In genomic region chr10:123143825-123144168, GRCh38 we compare ENCODE assay signal across 22 cellular contexts. TPM values are rescaled to one million over a fixed set of nuclear protein-coding genes. Genes with fewer than 3 reads are reported as not detected.
DNase-seq lines count a peak whose midpoint lies in the region; ATAC-seq, FAIRE-seq and TF ChIP-seq lines count a peak whose summit lies in the region.
"Had no signal": no experiment of that assay in that cellular context is flagged by ENCODE, and none has a peak within 500 bp of the region (broad histone marks: within the 10 kb centered on the region; RNA-seq: fewer than 3 reads in every experiment).

No MANE protein-coding gene starts in this region.

- H2BK20ac ChIP-seq in H9 (ENCODE audit: low read depth, low read length, poor library complexity, severe bottlenecking) (no peak overlapping the region), H1 (ENCODE audit: low read length) (no peak overlapping the region)

- POLR2A ChIA-PET in H1 (lab: Charles Lee; ENCODE audit: partially characterized antibody): interaction anchor here (4.2 kb wide), 1 partner anchor 10 kb away, joined by 31 read pairs; no protein-coding TSS in a partner anchor
- POLR2A ChIA-PET in CD4-positive, alpha-beta T cell (lab: Charles Lee): interaction anchor here (0.8 kb wide), 1 partner anchor 97 kb away, joined by 3 read pairs; no protein-coding TSS in a partner anchor

- peaks cover 60% of the 10 kb centered on the region for H3K4me1 Mint-ChIP-seq in activated T-cell treated with anti-CD3 and anti-CD28 coated beads, Interleukin-2, amount 50 U/mL, for 72 hours (ENCODE audit: low read depth)
- peaks cover 63% of the 10 kb centered on the region for H3K4me1 Mint-ChIP-seq in activated T-cell treated with anti-CD3 and anti-CD28 coated beads, Interleukin-2, amount 50 U/mL, for 4 hours (ENCODE audit: low read depth)
- peaks cover 35 to 69% of the 10 kb centered on the region in 2 experiments for H3K4me1 Mint-ChIP-seq in H9
- peaks cover 75% of the 10 kb centered on the region for H3K4me1 Mint-ChIP-seq in CD4-positive, alpha-beta T cell (ENCODE audit: low read depth)

- H2BK5ac ChIP-seq in H9 (ENCODE audit: insufficient read length, low read length) (no peak overlapping the region), H1 (ENCODE audit: low read depth, low read length) (no peak overlapping the region)

- no peaks in the 10 kb centered on the region for H3K9me3 ChIP-seq in H9 (ENCODE audit: control insufficient read depth, low read depth, low read length)
- H3K9me3 ChIP-seq in H1 (ENCODE audit: insufficient read depth in 2 of 2, low read depth in 1 of 2, low read length in 1 of 2): no peaks in the 10 kb centered on the region
- H3K9me3 ChIP-seq in CD4-positive, alpha-beta T cell (ENCODE audit: control insufficient read depth, low read length): no peaks in the 10 kb centered on the region
- no peaks in the 10 kb centered on the region for H3K9me3 ChIP-seq in vagina

- H3K4me1 ChIP-seq in H9 (ENCODE audit: insufficient read depth, low read length) (no peaks in the 10 kb centered on the region; the same call in 1 of the 2 replicates), H1 (replicated peaks in 1 of 4; ENCODE audit: control insufficient read depth in 3 of 4, insufficient read depth in 4 of 4, low read length in 3 of 4) (peaks cover 14 to 56% (median 34%) of the 10 kb centered on the region in 4 experiments), vagina (peaks cover 22% of the 10 kb centered on the region)

- no peak overlapping the region for H4K91ac ChIP-seq in H9 (ENCODE audit: insufficient read length, low read depth, low read length)
- no peak overlapping the region for H4K91ac ChIP-seq in H1 (replicated peaks; ENCODE audit: insufficient read length, low read length)

- peak overlapping the region; percentile 42 to 64 for H3K4me3 Mint-ChIP-seq in activated T-cell treated with anti-CD3 and anti-CD28 coated beads, Interleukin-2, amount 50 U/mL, for 72 hours
- H3K4me3 Mint-ChIP-seq in activated T-cell treated with anti-CD3 and anti-CD28 coated beads, Interleukin-2, amount 50 U/mL, for 4 hours: no peak overlapping the region
- H3K4me3 Mint-ChIP-seq in H9: peak overlapping the region in 1 of 2 experiments; percentile 70; a peak in 3 of 5 replicates
- no peak overlapping the region for H3K4me3 Mint-ChIP-seq in CD4-positive, alpha-beta T cell

- CTCF ChIA-PET in H1 (lab: Charles Lee; ENCODE audit: partially characterized antibody): interaction anchor here (0.7 to 5.1 kb wide), 7 partner anchors 10 to 823 kb away, joined by 3 to 35 read pairs (median 6); no protein-coding TSS in a partner anchor
- CTCF ChIA-PET in CD4-positive, alpha-beta T cell (lab: Charles Lee): interaction anchor here (2.6 kb wide), 1 partner anchor 10 kb away, joined by 9 read pairs; no protein-coding TSS in a partner anchor

- no peak overlapping the region for H3T11ph ChIP-seq in H9 (ENCODE audit: low read length)

- H2AK5ac ChIP-seq in H9 (ENCODE audit: insufficient read length, low read length) (no peak overlapping the region), H1 (ENCODE audit: low read depth, low read length) (no peak overlapping the region)

- H3K79me1 ChIP-seq in H9 (ENCODE audit: insufficient read depth, low read depth, low read length, poor library complexity, severe bottlenecking): no peaks in the 10 kb centered on the region
- no peaks in the 10 kb centered on the region for H3K79me1 ChIP-seq in H1 (ENCODE audit: low read depth, low read length)

- H3K23ac ChIP-seq in H9 (ENCODE audit: insufficient read length, low read depth, low read length): no peak overlapping the region
- no peak overlapping the region for H3K23ac ChIP-seq in H1 (ENCODE audit: insufficient read length)

- H3K79me2 ChIP-seq in H9 (ENCODE audit: insufficient read depth, low read length) (no peaks in the 10 kb centered on the region), H1 (ENCODE audit: control insufficient read depth in 1 of 2, insufficient read depth in 2 of 2, low read length in 2 of 2) (no peaks in the 10 kb centered on the region)

- TF ChIP-seq CTCF in H9 (conservative IDR thresholded peaks at IDR 0.05): no peak
- no peak for TF ChIP-seq CTCF in H1 (IDR thresholded peaks at IDR 0.05; ENCODE audit: control extremely low read depth in 1 of 3, insufficient read depth in 1 of 3, low read depth in 1 of 3, low read length in 3 of 3)
- no peak for TF ChIP-seq CTCF in CD4-positive, alpha-beta T cell (IDR thresholded peaks at IDR 0.05)
- TF ChIP-seq CTCF in vagina (IDR thresholded peaks at IDR 0.05): no peak

- peak overlapping the region in 1 of 4 experiments; percentile 51; a peak in 2 of 8 replicates for H3K4me3 ChIP-seq in H1 (ENCODE audit: extremely low read depth in 1 of 4, insufficient read depth in 2 of 4, low read depth in 3 of 4, low read length in 4 of 4)
- no peak overlapping the region for H3K4me3 ChIP-seq in vagina
- H3K4me3 ChIP-seq: PC-9 had no signal

- no CpG with 5 or more reads among the region's 10 CpGs for WGBS in H9 (ENCODE audit: extremely low coverage, insufficient read length, low lambda C conversion rate)
- 8% methylated on average over 10 of the region's 10 CpGs; no CpG with 5 or more reads in 1 of the 2 experiments for WGBS in H1 (ENCODE audit: extremely low coverage in 1 of 2, insufficient coverage in 1 of 2, insufficient read length in 1 of 2, insufficient replicate concordance in 2 of 2, low coverage in 1 of 2, low lambda C conversion rate in 2 of 2, missing lambda C conversion rate in 1 of 2), 2 experiments

- H3K27me3 Mint-ChIP-seq in activated T-cell treated with anti-CD3 and anti-CD28 coated beads, Interleukin-2, amount 50 U/mL, for 72 hours (ENCODE audit: low read depth): peaks cover 84% of the 10 kb centered on the region
- peaks cover 83% of the 10 kb centered on the region for H3K27me3 Mint-ChIP-seq in activated T-cell treated with anti-CD3 and anti-CD28 coated beads, Interleukin-2, amount 50 U/mL, for 4 hours (ENCODE audit: low read depth)
- H3K27me3 Mint-ChIP-seq in H9 (ENCODE audit: low read depth): peaks cover 100% of the 10 kb centered on the region
- H3K27me3 Mint-ChIP-seq in CD4-positive, alpha-beta T cell: peaks cover 85% of the 10 kb centered on the region

- no peak for ATAC-seq in activated T-cell treated with anti-CD3 and anti-CD28 coated beads, Interleukin-2, amount 50 U/mL, for 72 hours (replicated peaks in 1 of 2)
- no peak for ATAC-seq in activated T-cell treated with anti-CD3 and anti-CD28 coated beads, Interleukin-2, amount 50 U/mL, for 4 hours
- ATAC-seq in CD4-positive, alpha-beta T cell (ENCODE audit: poor library complexity): no peak
- ATAC-seq in GM18909 (IDR thresholded peaks at IDR 0.05; ENCODE audit: poor library complexity, unreplicated experiment): no peak

- H3K18ac ChIP-seq in H9 (ENCODE audit: insufficient read length, low read depth, low read length) (no peak overlapping the region), H1 (ENCODE audit: extremely low read depth, low read length) (no peak overlapping the region)

- H3K36me3 Mint-ChIP-seq in activated T-cell treated with anti-CD3 and anti-CD28 coated beads, Interleukin-2, amount 50 U/mL, for 72 hours (ENCODE audit: insufficient read depth in 2 of 2): peaks cover 0 to 3% of the 10 kb centered on the region in 2 donors
- H3K36me3 Mint-ChIP-seq in activated T-cell treated with anti-CD3 and anti-CD28 coated beads, Interleukin-2, amount 50 U/mL, for 4 hours (ENCODE audit: insufficient read depth): no peaks in the 10 kb centered on the region
- peaks cover 0 to under 1% (median 0%) of the 10 kb centered on the region in 3 experiments; a peak in 2 of 7 replicates for H3K36me3 Mint-ChIP-seq in H9 (ENCODE audit: insufficient read depth in 1 of 3, low read depth in 3 of 3)
- no peaks in the 10 kb centered on the region for H3K36me3 Mint-ChIP-seq in CD4-positive, alpha-beta T cell (ENCODE audit: low read depth)

- H2BK120ac ChIP-seq in H9 (ENCODE audit: low read depth, low read length, poor library complexity, severe bottlenecking): no peak overlapping the region
- H2BK120ac ChIP-seq in H1 (replicated peaks; ENCODE audit: low read depth, low read length): no peak overlapping the region

- H3K9ac ChIP-seq in H9 (ENCODE audit: extremely low read depth, insufficient read length, low read length) (no peak overlapping the region), H1 (replicated peaks in 1 of 4; ENCODE audit: extremely low read depth in 1 of 4, low read depth in 3 of 4, low read length in 3 of 4) (no peak overlapping the region)

- H3K4ac ChIP-seq in H9 (ENCODE audit: low read depth, low read length) (no peak overlapping the region), H1 (replicated peaks; ENCODE audit: insufficient read length, low read depth, low read length) (no peak overlapping the region)

- peaks cover 19% of the 10 kb centered on the region for H3K23me2 ChIP-seq in H9 (ENCODE audit: insufficient read length, low read depth, low read length, poor library complexity, severe bottlenecking)
- peaks cover 9% of the 10 kb centered on the region; the same call in 1 of the 2 replicates for H3K23me2 ChIP-seq in H1 (ENCODE audit: low read depth, low read length)

- H3K4me2 ChIP-seq in H9 (ENCODE audit: insufficient read depth, insufficient read length, low read length) (peak overlapping the region; percentile 6), H1 (ENCODE audit: insufficient read depth in 1 of 2, low read depth in 2 of 2, low read length in 2 of 2) (peak overlapping the region; percentile 67 to 70; a peak in 3 of 4 replicates)
- H3K4me2 ChIP-seq: PC-9 had no signal

- H3K14ac ChIP-seq in H9 (ENCODE audit: insufficient read depth, low read length): no peak overlapping the region
- no peak overlapping the region for H3K14ac ChIP-seq in H1 (ENCODE audit: insufficient read length)

- H4K5ac ChIP-seq in H9 (ENCODE audit: insufficient read length, low read depth, low read length) (no peak overlapping the region), H1 (ENCODE audit: insufficient read length, low read depth, low read length) (no peak overlapping the region)

- H4K8ac ChIP-seq in H9 (replicated peaks; ENCODE audit: insufficient read length, low read depth, low read length): no peak overlapping the region
- H4K8ac ChIP-seq in H1 (ENCODE audit: extremely low read depth, insufficient read depth, low read length): no peak overlapping the region

- TF ChIP-seq EP300 in H1 (IDR thresholded peaks at IDR 0.05; ENCODE audit: borderline replicate concordance in 1 of 2, low read depth in 2 of 2, low read length in 2 of 2): no peak

- H3K27me3 ChIP-seq in H9 (ENCODE audit: insufficient read depth, low read length): peaks cover 91% of the 10 kb centered on the region
- H3K27me3 ChIP-seq in H1 (replicated peaks in 1 of 4; ENCODE audit: control insufficient read depth in 3 of 4, extremely low read depth in 1 of 4, insufficient read depth in 3 of 4, low read length in 3 of 4): peaks cover 94 to 100% (median 99%) of the 10 kb centered on the region in 4 experiments
- H3K27me3 ChIP-seq in CD4-positive, alpha-beta T cell (ENCODE audit: control insufficient read depth, insufficient read depth, low read length): peaks cover 100% of the 10 kb centered on the region
- H3K27me3 ChIP-seq in vagina: peaks cover 41% of the 10 kb centered on the region

- no peak for DNase-seq in activated T-cell treated with anti-CD3 and anti-CD28 coated beads, Interleukin-2, amount 50 U/mL, for 72 hours
- no peak for DNase-seq in activated T-cell treated with anti-CD3 and anti-CD28 coated beads, Interleukin-2, amount 50 U/mL, for 4 hours
- DNase-seq in H9 (no peak), H1 (ENCODE audit: low read depth in 1 of 2, low spot score in 2 of 2) (no peak), vagina (ENCODE audit: extremely low spot score in 2 of 2) (no peak)
- no peak for DNase-seq in CD4-positive, alpha-beta T cell
- DNase-seq: DND-41, HCEC 1CT, IMR-90, Karpas-422, NCI-H1436, NCI-H2029, NCI-H345, NCI-H524 treated with DMSO at 0.1 percent for 48 hours, PC-9 had no signal

- no peak for TF ChIP-seq RAD21 in H1 (IDR thresholded peaks at IDR 0.05 in 1 of 2, conservative IDR thresholded peaks at IDR 0.05 in 1 of 2; ENCODE audit: low read depth in 2 of 2, low read length in 2 of 2)

- TF ChIP-seq POLR2A in H1 (IDR thresholded peaks at IDR 0.05; ENCODE audit: control extremely low read depth in 1 of 2, low read depth in 2 of 2, low read length in 2 of 2): no peak
- TF ChIP-seq POLR2A in vagina (IDR thresholded peaks at IDR 0.05): no peak

- H3K27ac Mint-ChIP-seq in activated T-cell treated with anti-CD3 and anti-CD28 coated beads, Interleukin-2, amount 50 U/mL, for 72 hours: no peak overlapping the region
- H3K27ac Mint-ChIP-seq in H9: no peak overlapping the region
- no peak overlapping the region for H3K27ac Mint-ChIP-seq in CD4-positive, alpha-beta T cell

- H3K27ac ChIP-seq in H9 (ENCODE audit: insufficient read length, low read depth, low read length): no peak overlapping the region
- H3K27ac ChIP-seq in H1 (ENCODE audit: low read depth, low read length): no peak overlapping the region
- no peak overlapping the region for H3K27ac ChIP-seq in CD4-positive, alpha-beta T cell (ENCODE audit: low read depth, low read length)
- H3K27ac ChIP-seq in vagina: no peak overlapping the region
- H3K27ac ChIP-seq: PC-9, RWPE1 had no signal

- no peaks in the 10 kb centered on the region for H4K20me1 ChIP-seq in H9 (ENCODE audit: control insufficient read depth, insufficient read depth, insufficient read length)
- peaks cover 11 to 32% of the 10 kb centered on the region in 2 experiments for H4K20me1 ChIP-seq in H1 (replicated peaks in 1 of 2; ENCODE audit: control insufficient read depth in 1 of 2, insufficient read depth in 2 of 2, low read length in 2 of 2)

- no peak for FAIRE-seq in H1 (lab: Jason Lieb, UNC)
- FAIRE-seq: A204.1, HTR-8/SVneo had no signal

- H3K56ac ChIP-seq in H9 (ENCODE audit: insufficient read length, low read depth, low read length) (no peak overlapping the region), H1 (replicated peaks; ENCODE audit: insufficient read length, low read depth, low read length) (no peak overlapping the region)

- H2BK12ac ChIP-seq in H9 (ENCODE audit: insufficient read length, low read depth, low read length): no peak overlapping the region
- H2BK12ac ChIP-seq in H1 (ENCODE audit: low read depth, low read length): 0 out of 2 replicates have a peak overlapping the region, but pooled peaks have one; percentile 27

- H2AFZ ChIP-seq in H9 (ENCODE audit: low read length) (no peak overlapping the region), H1 (ENCODE audit: low read length) (no peak overlapping the region)
- H2AFZ ChIP-seq: PC-9 had no signal

- H3K36me3 ChIP-seq in H1 (ENCODE audit: control insufficient read depth in 2 of 4, insufficient read depth in 4 of 4, low read length in 3 of 4): no peaks in the 10 kb centered on the region; a peak in 1 of 8 replicates
- H3K36me3 ChIP-seq in vagina: no peaks in the 10 kb centered on the region

- H3K9me3 Mint-ChIP-seq in activated T-cell treated with anti-CD3 and anti-CD28 coated beads, Interleukin-2, amount 50 U/mL, for 72 hours: no peaks in the 10 kb centered on the region
- no peaks in the 10 kb centered on the region for H3K9me3 Mint-ChIP-seq in activated T-cell treated with anti-CD3 and anti-CD28 coated beads, Interleukin-2, amount 50 U/mL, for 4 hours
- peaks cover 0 to 5% of the 10 kb centered on the region in 2 experiments; a peak in 3 of 5 replicates for H3K9me3 Mint-ChIP-seq in H9
- H3K9me3 Mint-ChIP-seq in CD4-positive, alpha-beta T cell: no peaks in the 10 kb centered on the region

- H2BK15ac ChIP-seq in H9 (ENCODE audit: low read depth, low read length): no peak overlapping the region
- no peak overlapping the region for H2BK15ac ChIP-seq in H1 (ENCODE audit: low read length)

- intact Hi-C loops in CD4-positive, alpha-beta T cell (cut with DNase I, micrococcal nuclease): loop anchor here in 1 of 2 experiments (5.0 kb wide), 1 partner anchor 771 kb away; the partner anchor contains the start of gene PLEKHA1
- intact Hi-C loops in vagina (cut with DNase I): no loop called here

RNA-seq across cellular contexts. Expression of gene HMX2, which starts 4.1 kb away (rescaled TPM):
- total RNA-seq in activated T-cell treated with anti-CD3 and anti-CD28 coated beads, Interleukin-2, amount 50 U/mL, for 72 hours: 1 to 10 TPM in 1 of 2 donors, under 1 TPM in 1; 0.58 to 1.1 TPM
- under 1 TPM in 1 of 3 donors, not detected in 2; 0.11 TPM for total RNA-seq in activated T-cell treated with anti-CD3 and anti-CD28 coated beads, Interleukin-2, amount 50 U/mL, for 4 hours
- total RNA-seq in H9 (2021) (0.35 and 0.46 TPM in 2 replicates), vagina (not detected)
- 1.3 and 2.0 TPM in 2 replicates for total RNA-seq in H1 (2021; fragmentation: NEBNext Ultra II Directional; extraction: Animal tissue kit (Norgen Biotek cat#: 25700))
- 2.2 and 2.7 TPM in 2 replicates for polyA plus RNA-seq in H1 (2011; rRNA removed)
- 1.1 TPM for polyA plus RNA-seq in H1 (2011; cell fraction: cytosol; rRNA removed)
- 0.97 TPM for polyA plus RNA-seq in H1 (2011; cell fraction: nucleus; rRNA removed)
- 0.64 to 1.5 TPM (median 1.2 TPM) in 4 replicates for polyA plus RNA-seq in H1 (2012, experiment 1 of 2)
- 1.3 TPM for polyA plus RNA-seq in H1 (2012, experiment 2 of 2)
- 5.4 TPM for polyA plus RNA-seq in H1 (2013, experiment 1 of 2)
- polyA plus RNA-seq in H1 (2013, experiment 2 of 2): 5.4 TPM
- 0.17 and 0.35 TPM in 2 replicates for polyA minus RNA-seq in H1 (2011; rRNA and poly(A)+ RNA removed)
- 1.8 TPM for polyA minus RNA-seq in H1 (2011; cell fraction: cytosol; rRNA and poly(A)+ RNA removed)
- 0.90 TPM for polyA minus RNA-seq in H1 (2011; cell fraction: nucleus; rRNA and poly(A)+ RNA removed)
- not detected for total RNA-seq in CD4-positive, alpha-beta T cell
- total RNA-seq: G401, IMR-90, MCF 10A, PC-9 had no signal
- polyA plus RNA-seq: BJ, IMR-90 had no signal

RNA-seq across cellular contexts. Expression of gene HMX3, which starts 8.0 kb away (rescaled TPM):
- total RNA-seq in activated T-cell treated with anti-CD3 and anti-CD28 coated beads, Interleukin-2, amount 50 U/mL, for 72 hours: 1 to 10 TPM; 1.2 to 2.0 TPM
- total RNA-seq in activated T-cell treated with anti-CD3 and anti-CD28 coated beads, Interleukin-2, amount 50 U/mL, for 4 hours: under 1 TPM in 1 of 3 donors, not detected in 2; 0.16 TPM
- 0.20 TPM in 1 of 2 replicates, not detected in the other for total RNA-seq in H9 (2021)
- 0.27 TPM in 1 of 2 replicates, not detected in the other for total RNA-seq in H1 (2021; fragmentation: NEBNext Ultra II Directional; extraction: Animal tissue kit (Norgen Biotek cat#: 25700))
- polyA plus RNA-seq in H1 (2011; rRNA removed): 0.05 and 0.25 TPM in 2 replicates
- 0.17 TPM for polyA plus RNA-seq in H1 (2011; cell fraction: cytosol; rRNA removed)
- 0.16 TPM for polyA plus RNA-seq in H1 (2011; cell fraction: nucleus; rRNA removed)
- 0.16 TPM in 1 of 4 replicates, not detected in the others for polyA plus RNA-seq in H1 (2012, experiment 1 of 2)
- not detected for polyA plus RNA-seq in H1 (2012, experiment 2 of 2)
- polyA plus RNA-seq in H1 (2013, experiment 1 of 2): 0.14 TPM
- polyA plus RNA-seq in H1 (2013, experiment 2 of 2): 0.11 TPM
- not detected in 2 replicates for polyA minus RNA-seq in H1 (2011; rRNA and poly(A)+ RNA removed)
- not detected for polyA minus RNA-seq in H1 (2011; cell fraction: cytosol; rRNA and poly(A)+ RNA removed)
- polyA minus RNA-seq in H1 (2011; cell fraction: nucleus; rRNA and poly(A)+ RNA removed): not detected
- under 1 TPM in 1 of 2 experiments, not detected in 1; 0.34 TPM for total RNA-seq in CD4-positive, alpha-beta T cell
- not detected for total RNA-seq in vagina
- total RNA-seq: G401, IMR-90, MCF 10A, PC-9 had no signal
- polyA plus RNA-seq: BJ, IMR-90 had no signal

RNA-seq across cellular contexts. Expression of gene BUB3, which starts 10.4 kb away (rescaled TPM):
- total RNA-seq in activated T-cell treated with anti-CD3 and anti-CD28 coated beads, Interleukin-2, amount 50 U/mL, for 72 hours: 100 to 1,000 TPM; 255 TPM
- 100 to 1,000 TPM; 169 to 185 (median 173) TPM for total RNA-seq in activated T-cell treated with anti-CD3 and anti-CD28 coated beads, Interleukin-2, amount 50 U/mL, for 4 hours
- 188 and 200 TPM in 2 replicates for total RNA-seq in H9 (2021)
- total RNA-seq in H1 (2021; fragmentation: NEBNext Ultra II Directional; extraction: Animal tissue kit (Norgen Biotek cat#: 25700)): 184 and 207 TPM in 2 replicates
- polyA plus RNA-seq in H1 (2011; rRNA removed): 183 and 187 TPM in 2 replicates
- 273 TPM for polyA plus RNA-seq in H1 (2011; cell fraction: cytosol; rRNA removed)
- polyA plus RNA-seq in H1 (2011; cell fraction: nucleus; rRNA removed): 335 TPM
- 205 to 238 TPM (median 210 TPM) in 4 replicates for polyA plus RNA-seq in H1 (2012, experiment 1 of 2)
- 23.6 TPM for polyA plus RNA-seq in H1 (2012, experiment 2 of 2)
- 139 TPM for polyA plus RNA-seq in H1 (2013, experiment 1 of 2)
- polyA plus RNA-seq in H1 (2013, experiment 2 of 2): 140 TPM
- polyA minus RNA-seq in H1 (2011; rRNA and poly(A)+ RNA removed): 387 and 444 TPM in 2 replicates
- polyA minus RNA-seq in H1 (2011; cell fraction: cytosol; rRNA and poly(A)+ RNA removed): 179 TPM
- polyA minus RNA-seq in H1 (2011; cell fraction: nucleus; rRNA and poly(A)+ RNA removed): 286 TPM
- 100 to 1,000 TPM; 167 to 178 TPM for total RNA-seq in CD4-positive, alpha-beta T cell
- total RNA-seq in vagina: 128 TPM

Comparison
In these comparisons a context has a peak if more than half of its experiments do, and no peak if none do; other contexts are left out.
1. H3K4me3 Mint-ChIP-seq: peak in activated T-cell treated with anti-CD3 and anti-CD28 coated beads, Interleukin-2, amount 50 U/mL, for 72 hours (2 of 2); none in activated T-cell treated with anti-CD3 and anti-CD28 coated beads, Interleukin-2, amount 50 U/mL, for 4 hours (single experiment) and CD4-positive, alpha-beta T cell (single experiment).